Comparison of ENCODE assay signal across 16 cellular contexts in genomic region chr2:69989422-69990128, GRCh38.
"Had no signal": no experiment of that assay in that cellular context is flagged by ENCODE, and none has a peak within 500 bp of the region (broad histone marks: within the 10 kb centered on the region; RNA-seq: fewer than 3 reads in every experiment).

No MANE protein-coding gene starts in this region.

- H3K9me3 ChIP-seq: left ventricle myocardium inferior, right atrium auricular region, thoracic aorta had no signal

- H3K36me3 ChIP-seq: brain microvascular endothelial cell had no signal

- H3K4me3 Mint-ChIP-seq: dendritic cell treated with granulocyte-macrophage colony-stimulating factor and Interleukin-4, amounts not matched to agents 40 ng/mL and 50 ng/mL, for 4 days; nephron had no signal

- H3K27ac Mint-ChIP-seq: dendritic cell treated with granulocyte-macrophage colony-stimulating factor and Interleukin-4, amounts not matched to agents 40 ng/mL and 50 ng/mL, for 4 days; nephron; progenitor cell of endocrine pancreas had no signal

- H3K9me3 Mint-ChIP-seq: nephron had no signal

- H3K4me3 ChIP-seq: left ventricle myocardium inferior, right atrium auricular region, smooth muscle cell, thoracic aorta had no signal

- H3K27ac ChIP-seq: brain microvascular endothelial cell, left ventricle myocardium inferior, right atrium auricular region, thoracic aorta had no signal

- H3K4me1 Mint-ChIP-seq: nephron had no signal

- H3K27me3 ChIP-seq: brain microvascular endothelial cell, right atrium auricular region had no signal

- H3K4me1 ChIP-seq: left ventricle myocardium inferior, right atrium auricular region had no signal

- H3K27me3 Mint-ChIP-seq: dendritic cell treated with granulocyte-macrophage colony-stimulating factor and Interleukin-4, amounts not matched to agents 40 ng/mL and 50 ng/mL, for 4 days; progenitor cell of endocrine pancreas had no signal

- DNase-seq: activated CD4-positive, alpha-beta T cell treated with anti-CD3 and anti-CD28 coated beads, Interleukin-2, amount 50 U/mL, for 4 hours; activated CD4-positive, CD25-positive, alpha-beta regulatory T cell treated with anti-CD3 and anti-CD28 coated beads, Interleukin-2, amount 50 U/mL, for 72 hours; activated naive CD4-positive, alpha-beta T cell; activated T-cell treated with anti-CD3 and anti-CD28 coated beads for 4 hours; anterior cingulate cortex; brain microvascular endothelial cell; effector memory CD4-positive, alpha-beta T cell; left ventricle myocardium inferior; occipital lobe; T-helper 9 cell had no signal
